In genomic region chr1:39899611-39900538, GRCh38 we compare ENCODE assay signal across 1 cellular context.
TF ChIP-seq lines count a peak whose summit lies in the region.

No MANE protein-coding gene starts in this region.

TF ChIP-seq in GM23338, 12 proteins besides CTCF, POLR2A, EP300 and RAD21 (continued from another document):
- TF ChIP-seq ZNF462 (CRISPR knock-in tag; IDR thresholded peaks at IDR 0.05) (no peak), CREB1 (CRISPR knock-in tag; IDR thresholded peaks at IDR 0.05; ENCODE audit: low read depth) (no peak), POLR2AphosphoS5 (IDR thresholded peaks at IDR 0.05; ENCODE audit: low read depth) (no peak)
